ENCODE assay signal across 1 cellular context in genomic region chr18:73948497-73948896, GRCh38.
TF ChIP-seq lines count a peak whose summit lies in the region.

No MANE protein-coding gene starts in this region.

TF ChIP-seq in H1, 55 proteins besides CTCF, POLR2A, EP300 and RAD21:
- TF ChIP-seq YY1 (IDR thresholded peaks at IDR 0.05; ENCODE audit: low read depth, low read length) (peak; percentile 52; the same call in 1 of the 2 replicates), POU5F1 (IDR thresholded peaks at IDR 0.05; ENCODE audit: low read depth, low read length) (no peak), CHD7 (IDR thresholded peaks at IDR 0.05; ENCODE audit: insufficient replicate concordance, low read length) (no peak)
